8 cellular contexts compared by ENCODE assay signal in genomic region chr12:112382866-112383265, GRCh38. TPM values are rescaled to one million over a fixed set of nuclear protein-coding genes. Genes with fewer than 3 reads are reported as not detected.
DNase-seq lines count a peak whose midpoint lies in the region; ATAC-seq, FAIRE-seq and TF ChIP-seq lines count a peak whose summit lies in the region.

No MANE protein-coding gene starts in this region.

- peaks cover 39% of the 10 kb centered on the region for H3K79me2 ChIP-seq in K562 (ENCODE audit: control insufficient read depth, insufficient read depth, low read length)

- intact Hi-C loops in left ventricle myocardium inferior (cut with micrococcal nuclease) = no loop called here
- intact Hi-C loops in cardiac septum (cut with DNase I) = loop anchor here (10.0 kb wide), 1 partner anchor 88 kb away; no protein-coding TSS in a partner anchor
- intact Hi-C loops in K562 (cut with micrococcal nuclease) = loop anchor here (1.0 to 10.0 kb wide), 3 partner anchors 185 to 368 kb away; partner anchors contain the start of genes ERP29 and TMEM116
- intact Hi-C loops in uterus (cut with DNase I; ENCODE audit: low total_unique reads) = no loop called here

- no peak for TF ChIP-seq CTCF in left ventricle myocardium inferior (IDR thresholded peaks at IDR 0.05; ENCODE audit: borderline replicate concordance)
- TF ChIP-seq CTCF in K562 (IDR thresholded peaks at IDR 0.05 in 2 of 3, conservative IDR thresholded peaks at IDR 0.05 in 1 of 3; ENCODE audit: insufficient read depth in 2 of 3, low read depth in 1 of 3, low read length in 3 of 3) = no peak
- TF ChIP-seq CTCF in uterus (IDR thresholded peaks at IDR 0.05) = no peak

- H3K9me3 ChIP-seq in left ventricle myocardium inferior (replicated peaks) (no peaks in the 10 kb centered on the region), K562 (replicated peaks; ENCODE audit: control insufficient read depth, insufficient read depth, low read depth, low read length) (no peaks in the 10 kb centered on the region), muscle layer of colon (ENCODE audit: low read length) (no peaks in the 10 kb centered on the region), uterus (no peaks in the 10 kb centered on the region)

- WGBS in K562 (ENCODE audit: insufficient coverage, low coverage, missing lambda C conversion rate) = 75% methylated on average over 11 of the region's 11 CpGs

- H3K36me3 ChIP-seq in left ventricle myocardium inferior (no peaks in the 10 kb centered on the region), K562 (ENCODE audit: control insufficient read depth, insufficient read depth, low read length) (no peaks in the 10 kb centered on the region; the same call in 2 of the 3 replicates), muscle layer of colon (ENCODE audit: insufficient read depth, low read length) (no peaks in the 10 kb centered on the region), uterus (no peaks in the 10 kb centered on the region)

- H3K9me1 ChIP-seq in K562 (ENCODE audit: control insufficient read depth, insufficient read depth, low read length) = peaks cover 3% of the 10 kb centered on the region

- H3K4me2 ChIP-seq in K562 (ENCODE audit: insufficient read depth, low read length) = peak overlapping the region; percentile 88

- peak overlapping the region; percentile 99 for H3K4me3 ChIP-seq in left ventricle myocardium inferior
- peak overlapping the region; percentile 98 for H3K4me3 ChIP-seq in K562
- peak overlapping the region; percentile 71 to 95 for H3K4me3 ChIP-seq in muscle layer of colon (ENCODE audit: low read depth in 1 of 2, low read length in 2 of 2)
- H3K4me3 ChIP-seq in uterus = peak overlapping the region; percentile 60 to 89

- no peak for FAIRE-seq in K562 (lab: Jason Lieb, UNC)

- POLR2A ChIA-PET in K562 (lab: Yijun Ruan, JAX) = no interaction called here

- no peak for TF ChIP-seq EP300 in K562 (IDR thresholded peaks at IDR 0.05; ENCODE audit: low read length)

- peak overlapping the region; percentile 96 for H2AFZ ChIP-seq in K562 (ENCODE audit: low read depth, low read length)

- peak overlapping the region; percentile 92 for H3K27ac ChIP-seq in left ventricle myocardium inferior (replicated peaks)
- peak overlapping the region; percentile 89 for H3K27ac ChIP-seq in K562 (ENCODE audit: extremely low read depth, low read depth, low read length)
- no peak overlapping the region for H3K27ac ChIP-seq in muscle layer of colon (ENCODE audit: low read depth, low read length)
- peak overlapping the region in 1 of 2 donors; percentile 89 for H3K27ac ChIP-seq in uterus

- no TSS peak for BruUV-seq in K562 (replicated peaks; lab: Mats Ljungman, UMichigan)

- H3K4me1 ChIP-seq in left ventricle myocardium inferior = peaks cover 42% of the 10 kb centered on the region
- H3K4me1 ChIP-seq in K562 (replicated peaks in 1 of 2; ENCODE audit: control insufficient read depth in 2 of 2, insufficient read depth in 2 of 2, low read length in 2 of 2) = peaks cover 24 to 37% of the 10 kb centered on the region in 2 experiments
- peaks cover 8% of the 10 kb centered on the region for H3K4me1 ChIP-seq in muscle layer of colon (ENCODE audit: insufficient read depth, low read length)
- peaks cover 0 to 15% of the 10 kb centered on the region in 2 donors for H3K4me1 ChIP-seq in uterus

- no peak for DNase-seq in left ventricle myocardium inferior
- DNase-seq in cardiac septum (ENCODE audit: low spot score) = no peak
- no peak for DNase-seq in K562 (ENCODE audit: extremely low read depth in 1 of 4, low spot score in 3 of 4)
- no peak for DNase-seq in uterus
- DNase-seq in NCI-H1436 (lab: John Stamatoyannopoulos, UW) = no peak

- H3K9ac ChIP-seq in K562 (ENCODE audit: insufficient read depth in 1 of 2, low read depth in 2 of 2, low read length in 2 of 2) (peak overlapping the region in 1 of 2 experiments; percentile 78; a peak in 3 of 4 replicates), muscle layer of colon (ENCODE audit: low read length) (peak overlapping the region; percentile 44)

- CTCF ChIA-PET in K562 (lab: Yijun Ruan, JAX; ENCODE audit: low intra/inter-chr PET ratio) = interaction anchor here (0.6 kb wide), 1 partner anchor 314 kb away, joined by 4 read pairs; no protein-coding TSS in a partner anchor

- in situ Hi-C loops in K562 (cut with MboI) = no loop called here

- no peak for TF ChIP-seq RAD21 in K562 (CRISPR knock-in tag; conservative IDR thresholded peaks at IDR 0.05 in 1 of 2, IDR thresholded peaks at IDR 0.05 in 1 of 2)

- 0 out of 2 replicates have a peak, but pooled peaks cover 7% of the 10 kb centered on the region for H4K20me1 ChIP-seq in K562 (replicated peaks; ENCODE audit: control insufficient read depth, insufficient read depth, low read length)

- ATAC-seq in K562 (no peak), HG03135 (IDR thresholded peaks at IDR 0.05; ENCODE audit: unreplicated experiment) (no peak), HG02610 (IDR thresholded peaks at IDR 0.05; ENCODE audit: unreplicated experiment) (no peak)

- TF ChIP-seq POLR2A in K562 (conservative IDR thresholded peaks at IDR 0.05) (no peak), uterus (IDR thresholded peaks at IDR 0.05) (no peak)

- H3K27me3 ChIP-seq in left ventricle myocardium inferior (ENCODE audit: low read depth) (no peaks in the 10 kb centered on the region), K562 (ENCODE audit: control insufficient read depth in 2 of 2, insufficient read depth in 2 of 2, low read length in 2 of 2) (no peaks in the 10 kb centered on the region), muscle layer of colon (ENCODE audit: control insufficient read depth in 1 of 2, insufficient read depth in 2 of 2, low read length in 2 of 2) (no peaks in the 10 kb centered on the region), uterus (no peaks in the 10 kb centered on the region)

RNA-seq across cellular contexts. Expression of gene HECTD4, which starts 0.6 kb away (rescaled TPM):
- 23.4 TPM for total RNA-seq in left ventricle myocardium inferior
- total RNA-seq in cardiac septum = 28.2 TPM
- total RNA-seq in K562 (2011; cell fraction: chromatin; rRNA removed; ENCODE audit: low replicate concordance) = 228 and 304 TPM in 2 replicates
- 113 and 121 TPM in 2 replicates for total RNA-seq in K562 (2011; cell fraction: nucleolus; rRNA removed)
- 142 and 162 TPM in 2 replicates for total RNA-seq in K562 (2011; cell fraction: nucleoplasm; rRNA removed)
- 8.4 and 12.5 TPM in 2 replicates for total RNA-seq in K562 (2014; rRNA removed)
- 13.5 and 15.0 TPM in 2 replicates for total RNA-seq in K562 (2014; rRNA removed; fragmentation: Illumina TruSeq; extraction: Trizol)
- total RNA-seq in K562 (2015; rRNA removed; fragmentation: Illumina TruSeq; extraction: Trizol) = 15.6 and 17.3 TPM in 2 replicates
- 25.2 and 33.3 TPM in 2 replicates for total RNA-seq in K562 (2021)
- 11.0 and 16.1 TPM in 2 replicates for polyA plus RNA-seq in K562 (2011; rRNA removed)
- polyA plus RNA-seq in K562 (2011; cell fraction: cytosol; rRNA removed) = 6.2 and 6.6 TPM in 2 replicates
- polyA plus RNA-seq in K562 (2011; cell fraction: nucleus; rRNA removed) = 57.5 and 62.2 TPM in 2 replicates
- 17.5 and 22.3 TPM in 2 replicates for polyA plus RNA-seq in K562 (2012)
- 13.6 and 14.6 TPM in 2 replicates for polyA plus RNA-seq in K562 (2014; fragmentation: Illumina TruSeq; extraction: Trizol)
- polyA plus RNA-seq in K562 (2014; fragmentation: Nextera tagmentation; extraction: Ambion mirVana) = 1 to 10 TPM; 3.5 to 4.5 TPM
- polyA plus RNA-seq in K562 (2014; rRNA removed) = 11.5 and 14.7 TPM in 2 replicates
- polyA minus RNA-seq in K562 (2011; rRNA and poly(A)+ RNA removed) = 56.9 and 62.2 TPM in 2 replicates
- 24.2 and 31.3 TPM in 2 replicates for polyA minus RNA-seq in K562 (2011; cell fraction: cytosol; rRNA and poly(A)+ RNA removed)
- polyA minus RNA-seq in K562 (2011; cell fraction: nucleus; rRNA and poly(A)+ RNA removed) = 47.9 and 93.0 TPM in 2 replicates
- total RNA-seq in uterus = 10 to 100 TPM; 15.9 to 72.9 (median 45.2) TPM

RNA-seq across cellular contexts. Expression of gene RPL6, which starts 26.5 kb away (rescaled TPM):
- total RNA-seq in left ventricle myocardium inferior (572 TPM), cardiac septum (537 TPM), K562 (2014; rRNA removed) (1,529 and 1,811 TPM in 2 replicates), K562 (2014; rRNA removed; fragmentation: Illumina TruSeq; extraction: Trizol) (3,099 and 3,427 TPM in 2 replicates), K562 (2015; rRNA removed; fragmentation: Illumina TruSeq; extraction: Trizol) (2,718 and 2,856 TPM in 2 replicates), K562 (2021) (1,959 and 2,095 TPM in 2 replicates), uterus (1,000 to 10,000 TPM; 1,278 to 1,553 (median 1,492) TPM)
- 348 and 589 TPM in 2 replicates for total RNA-seq in K562 (2011; cell fraction: chromatin; rRNA removed; ENCODE audit: low replicate concordance)
- 314 and 317 TPM in 2 replicates for total RNA-seq in K562 (2011; cell fraction: nucleolus; rRNA removed)
- 537 and 721 TPM in 2 replicates for total RNA-seq in K562 (2011; cell fraction: nucleoplasm; rRNA removed)
- polyA plus RNA-seq in K562 (2011; rRNA removed) (2,667 and 2,691 TPM in 2 replicates), K562 (2014; fragmentation: Illumina TruSeq; extraction: Trizol) (2,543 and 3,103 TPM in 2 replicates), K562 (2014; fragmentation: Nextera tagmentation; extraction: Ambion mirVana) (1,000 to 10,000 TPM; 1,519 to 1,617 TPM), K562 (2014; rRNA removed) (2,156 and 2,396 TPM in 2 replicates)
- 1,053 and 1,467 TPM in 2 replicates for polyA plus RNA-seq in K562 (2011; cell fraction: cytosol; rRNA removed)
- 536 and 802 TPM in 2 replicates for polyA plus RNA-seq in K562 (2011; cell fraction: nucleus; rRNA removed)
- 2,256 and 2,883 TPM in 2 replicates for polyA plus RNA-seq in K562 (2012)
- polyA minus RNA-seq in K562 (2011; rRNA and poly(A)+ RNA removed) = 731 and 844 TPM in 2 replicates
- 462 and 473 TPM in 2 replicates for polyA minus RNA-seq in K562 (2011; cell fraction: cytosol; rRNA and poly(A)+ RNA removed)
- polyA minus RNA-seq in K562 (2011; cell fraction: nucleus; rRNA and poly(A)+ RNA removed) = 140 and 278 TPM in 2 replicates

RNA-seq across cellular contexts. Expression of gene PTPN11, which starts 35.9 kb away (rescaled TPM):
- 139 TPM for total RNA-seq in left ventricle myocardium inferior
- 221 TPM for total RNA-seq in cardiac septum
- 24.8 and 82.7 TPM in 2 replicates for total RNA-seq in K562 (2011; cell fraction: chromatin; rRNA removed; ENCODE audit: low replicate concordance)
- 12.2 and 13.9 TPM in 2 replicates for total RNA-seq in K562 (2011; cell fraction: nucleolus; rRNA removed)
- total RNA-seq in K562 (2011; cell fraction: nucleoplasm; rRNA removed) = 23.9 and 32.5 TPM in 2 replicates
- total RNA-seq in K562 (2014; rRNA removed) = 59.6 and 64.9 TPM in 2 replicates
- total RNA-seq in K562 (2014; rRNA removed; fragmentation: Illumina TruSeq; extraction: Trizol) = 98.8 and 113 TPM in 2 replicates
- 92.7 and 100 TPM in 2 replicates for total RNA-seq in K562 (2015; rRNA removed; fragmentation: Illumina TruSeq; extraction: Trizol)
- total RNA-seq in K562 (2021) = 111 and 126 TPM in 2 replicates
- polyA plus RNA-seq in K562 (2011; rRNA removed) = 56.0 and 79.7 TPM in 2 replicates
- polyA plus RNA-seq in K562 (2011; cell fraction: cytosol; rRNA removed) = 36.0 and 44.8 TPM in 2 replicates
- polyA plus RNA-seq in K562 (2011; cell fraction: nucleus; rRNA removed) = 15.8 and 16.7 TPM in 2 replicates
- 41.2 and 58.2 TPM in 2 replicates for polyA plus RNA-seq in K562 (2012)
- polyA plus RNA-seq in K562 (2014; fragmentation: Illumina TruSeq; extraction: Trizol) = 72.8 and 83.0 TPM in 2 replicates
- 10 to 100 TPM; 22.5 to 31.7 TPM for polyA plus RNA-seq in K562 (2014; fragmentation: Nextera tagmentation; extraction: Ambion mirVana)
- 50.5 and 52.5 TPM in 2 replicates for polyA plus RNA-seq in K562 (2014; rRNA removed)
- polyA minus RNA-seq in K562 (2011; rRNA and poly(A)+ RNA removed) = 180 and 192 TPM in 2 replicates
- polyA minus RNA-seq in K562 (2011; cell fraction: cytosol; rRNA and poly(A)+ RNA removed) = 66.4 and 78.4 TPM in 2 replicates
- polyA minus RNA-seq in K562 (2011; cell fraction: nucleus; rRNA and poly(A)+ RNA removed) = 14.3 and 24.5 TPM in 2 replicates
- 100 to 1,000 TPM in 2 of 4 donors, 10 to 100 TPM in 2; 45.3 to 116 (median 76.9) TPM for total RNA-seq in uterus

Comparison
In these comparisons a context has a peak if more than half of its experiments do, and no peak if none do; other contexts are left out.
1. intact Hi-C loops: an anchor here in cardiac septum (10.0 kb wide) and K562 (1.0 to 10.0 kb wide); none called in left ventricle myocardium inferior and uterus.